9 cellular contexts compared by ENCODE assay signal in genomic region chr10:19412531-19412930, GRCh38.
A peak's percentile ranks its signal among the peaks of the same experiment; 100 is the strongest.
DNase-seq lines count a peak whose midpoint lies in the region; ATAC-seq and TF ChIP-seq lines count a peak whose summit lies in the region.
"Had no signal": no experiment of that assay in that cellular context is flagged by ENCODE, and none has a peak within 500 bp of the region (broad histone marks: within the 10 kb centered on the region; RNA-seq: fewer than 3 reads in every experiment).

No MANE protein-coding gene starts in this region.

- DNase-seq in LoVo (ENCODE audit: low spot score) (peak; percentile 7), mammary epithelial cell (peak; percentile 19), midbrain (lab: John Stamatoyannopoulos, UW) (peak; percentile 9), SKM-1 treated with dmso at 0.1 percent for 144 hours (lab: John Stamatoyannopoulos, UW; ENCODE audit: unreplicated experiment) (no peak)
- no peak for DNase-seq in effector CD8-positive, alpha-beta T cell (lab: John Stamatoyannopoulos, UW)
- DNase-seq: RPMI8226 had no signal

- no peak overlapping the region for H3K9ac ChIP-seq in mammary epithelial cell (ENCODE audit: insufficient read depth, low read length)

- no peaks in the 10 kb centered on the region for H3K36me3 ChIP-seq in mammary epithelial cell (ENCODE audit: insufficient read depth, low read length)

- ATAC-seq in GM21381 (IDR thresholded peaks at IDR 0.05; ENCODE audit: unreplicated experiment), result no peak
- ATAC-seq in GM19397 (IDR thresholded peaks at IDR 0.05; ENCODE audit: unreplicated experiment), result no peak

- no peaks in the 10 kb centered on the region for H3K79me2 ChIP-seq in mammary epithelial cell (ENCODE audit: insufficient read depth, low read length)

- in situ Hi-C loops in mammary epithelial cell (cut with MboI; ENCODE audit: low sequenced_read_pairs in 2 of 2), result loop anchor here (25.0 kb wide), 2 partner anchors 375 to 1350 kb away; no protein-coding TSS in a partner anchor

- TF ChIP-seq CTCF in C4-2B (conservative IDR thresholded peaks at IDR 0.05), result peak; percentile 58
- peak; percentile 42 to 59 for TF ChIP-seq CTCF in mammary epithelial cell (conservative IDR thresholded peaks at IDR 0.05 in 1 of 2, IDR thresholded peaks at IDR 0.05 in 1 of 2; ENCODE audit: extremely low read depth in 1 of 2, insufficient read depth in 1 of 2, low read depth in 1 of 2, low read length in 2 of 2)

- H3K4me1 ChIP-seq in mammary epithelial cell (ENCODE audit: insufficient read depth, low read length), result no peaks in the 10 kb centered on the region

- no peaks in the 10 kb centered on the region for H3K27me3 ChIP-seq in mammary epithelial cell (ENCODE audit: insufficient read depth, low read length)

- dilution Hi-C loops in mammary epithelial cell (cut with HindIII; ENCODE audit: low sequenced_read_pairs), result no loop called here

- no TSS peak for BruUV-seq in mammary epithelial cell (replicated peaks; lab: Mats Ljungman, UMichigan)

- H3K27ac ChIP-seq in C4-2B (no peak overlapping the region), mammary epithelial cell (ENCODE audit: insufficient read depth, low read depth, low read length) (no peak overlapping the region)

- no peaks in the 10 kb centered on the region for H4K20me1 ChIP-seq in mammary epithelial cell (ENCODE audit: insufficient read depth, low read length)

- H2AFZ ChIP-seq in mammary epithelial cell (ENCODE audit: low read depth, low read length), result no peak overlapping the region

- CTCF ChIA-PET in mammary epithelial cell (lab: Charles Lee; ENCODE audit: low non-redundant PET), result interaction anchor here (0.6 kb wide), 3 partner anchors 377 to 1356 kb away, joined by 4 to 19 read pairs (median 4); no protein-coding TSS in a partner anchor

- no peak overlapping the region for H3K4me2 ChIP-seq in mammary epithelial cell (ENCODE audit: insufficient read depth, low read depth, low read length)

- intact Hi-C loops in mammary epithelial cell (cut with micrococcal nuclease), result loop anchor here (2.0 to 5.0 kb wide), 2 partner anchors 1356 to 1440 kb away; no protein-coding TSS in a partner anchor

- no peak overlapping the region for H3K4me3 ChIP-seq in mammary epithelial cell (replicated peaks in 1 of 3; ENCODE audit: insufficient read depth in 1 of 3, low read depth in 2 of 3, low read length in 3 of 3)

- H3K9me3 ChIP-seq in mammary epithelial cell (replicated peaks; ENCODE audit: insufficient read depth, low read length), result no peaks in the 10 kb centered on the region

Comparison
In these comparisons a context has a peak if more than half of its experiments do, and no peak if none do; other contexts are left out.
1. DNase-seq: peak in LoVo (single experiment), mammary epithelial cell (single experiment) and midbrain (single experiment); none in SKM-1 treated with dmso at 0.1 percent for 144 hours (single experiment) and effector CD8-positive, alpha-beta T cell (single experiment).